In genomic region chr17:60127068-60128064, GRCh38 we compare ENCODE assay signal across 2 cellular contexts.
A peak's percentile ranks its signal among the peaks of the same experiment; 100 is the strongest.
TF ChIP-seq lines count a peak whose summit lies in the region.

No MANE protein-coding gene starts in this region.

TF ChIP-seq in HepG2, 621 proteins besides CTCF, POLR2A, EP300 and RAD21:
- no peak for TF ChIP-seq DBP (CRISPR knock-in tag; IDR thresholded peaks at IDR 0.05; ENCODE audit: not compliant biosample characterization)
- no peak for TF ChIP-seq MIER2 (CRISPR knock-in tag; IDR thresholded peaks at IDR 0.05)
- peak; percentile 96 for TF ChIP-seq MNT (IDR thresholded peaks at IDR 0.05)
- peak; percentile 59; the same call in 1 of the 2 replicates for TF ChIP-seq BHLHE40 (IDR thresholded peaks at IDR 0.05; ENCODE audit: low read length)
- no peak for TF ChIP-seq KDM4B (CRISPR knock-in tag; IDR thresholded peaks at IDR 0.05)
- no peak for TF ChIP-seq ZNF776 (CRISPR knock-in tag; IDR thresholded peaks at IDR 0.05)
TF ChIP-seq in HepG2: peak in this region for 2.

TF ChIP-seq in K562, 482 proteins besides CTCF, POLR2A, EP300 and RAD21:
- TF ChIP-seq ZBTB11 (CRISPR knock-in tag; IDR thresholded peaks at IDR 0.05) = peak in 1 of 3 experiments; percentile 69; a peak in 2 of 6 replicates
- no peak for TF ChIP-seq ZNF584 (CRISPR knock-in tag; IDR thresholded peaks at IDR 0.05; ENCODE audit: low read depth)
- peak; percentile 58; the same call in 1 of the 2 replicates for TF ChIP-seq BHLHE40 (IDR thresholded peaks at IDR 0.05; ENCODE audit: low read length)
- no peak for TF ChIP-seq FOXK2 (conservative IDR thresholded peaks at IDR 0.05 in 1 of 2, IDR thresholded peaks at IDR 0.05 in 1 of 2; ENCODE audit: low read depth in 2 of 2)
- no peak for TF ChIP-seq SFPQ (IDR thresholded peaks at IDR 0.05; ENCODE audit: low read depth, low read length)
- no peak for TF ChIP-seq HDAC8 (tag; IDR thresholded peaks at IDR 0.05)
- TF ChIP-seq ZFP36 (IDR thresholded peaks at IDR 0.05; ENCODE audit: low read depth, low read length, partially characterized antibody) = peak; percentile 31
- TF ChIP-seq PBX2 (CRISPR knock-in tag; IDR thresholded peaks at IDR 0.05; ENCODE audit: low read depth) = no peak
- 0 out of 2 replicates have a peak, but pooled peaks have one; percentile 19 for TF ChIP-seq PBX2 (tag; conservative IDR thresholded peaks at IDR 0.05; ENCODE audit: low read depth)
